1 cellular context compared by ENCODE assay signal in the genomic region with DNA sequence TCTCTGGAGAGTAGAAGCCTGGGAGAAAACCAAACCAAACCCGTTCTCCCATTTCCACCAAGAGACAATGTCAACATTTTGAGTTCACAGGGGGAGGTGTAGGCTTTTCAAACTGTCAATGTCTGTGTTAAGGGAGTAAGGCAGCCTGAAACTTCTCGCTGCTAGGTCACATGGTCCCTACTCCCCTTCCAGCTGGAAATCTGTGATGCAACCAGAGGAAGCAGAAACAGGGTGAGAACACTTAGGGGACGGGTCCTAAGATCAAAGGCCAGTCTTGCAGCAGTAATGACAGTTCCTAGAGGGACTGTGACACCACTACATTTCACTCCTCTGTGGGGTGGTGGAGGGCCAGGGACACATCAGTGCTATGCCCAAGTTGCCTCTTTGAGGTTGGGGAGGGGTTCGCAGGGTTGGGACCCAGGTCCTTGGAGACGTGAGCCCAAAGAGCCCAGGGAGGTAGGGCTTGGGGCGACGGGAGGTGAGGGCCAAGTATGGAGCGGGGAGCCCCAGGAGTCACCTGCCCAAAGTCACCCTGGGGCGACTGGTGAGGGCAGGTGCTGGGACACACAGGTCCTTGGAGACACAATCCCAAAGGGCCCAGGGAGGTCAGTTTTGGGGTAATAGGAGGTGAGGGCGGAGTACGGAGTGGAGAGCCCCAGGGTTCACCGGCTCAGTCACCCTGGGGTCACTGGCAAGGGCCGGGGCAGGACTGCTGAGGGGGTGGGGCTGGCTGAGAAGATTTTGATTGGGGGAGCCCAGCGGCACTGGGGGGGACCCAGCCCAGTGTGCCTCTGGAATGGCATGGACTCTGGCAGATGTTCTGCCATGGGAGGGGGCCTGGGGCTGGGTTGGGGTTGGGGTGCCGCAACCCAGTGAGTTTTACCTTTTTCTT.
TF ChIP-seq lines count a peak whose summit lies in the region.

No MANE protein-coding gene starts in this region.

TF ChIP-seq in HCT116, 20 proteins besides CTCF, POLR2A, EP300 and RAD21 (continued from another document):
- TF ChIP-seq, protein P1, sequence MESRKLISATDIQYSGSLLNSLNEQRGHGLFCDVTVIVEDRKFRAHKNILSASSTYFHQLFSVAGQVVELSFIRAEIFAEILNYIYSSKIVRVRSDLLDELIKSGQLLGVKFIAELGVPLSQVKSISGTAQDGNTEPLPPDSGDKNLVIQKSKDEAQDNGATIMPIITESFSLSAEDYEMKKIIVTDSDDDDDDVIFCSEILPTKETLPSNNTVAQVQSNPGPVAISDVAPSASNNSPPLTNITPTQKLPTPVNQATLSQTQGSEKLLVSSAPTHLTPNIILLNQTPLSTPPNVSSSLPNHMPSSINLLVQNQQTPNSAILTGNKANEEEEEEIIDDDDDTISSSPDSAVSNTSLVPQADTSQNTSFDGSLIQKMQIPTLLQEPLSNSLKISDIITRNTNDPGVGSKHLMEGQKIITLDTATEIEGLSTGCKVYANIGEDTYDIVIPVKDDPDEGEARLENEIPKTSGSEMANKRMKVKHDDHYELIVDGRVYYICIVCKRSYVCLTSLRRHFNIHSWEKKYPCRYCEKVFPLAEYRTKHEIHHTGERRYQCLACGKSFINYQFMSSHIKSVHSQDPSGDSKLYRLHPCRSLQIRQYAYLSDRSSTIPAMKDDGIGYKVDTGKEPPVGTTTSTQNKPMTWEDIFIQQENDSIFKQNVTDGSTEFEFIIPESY (IDR thresholded peaks at IDR 0.05; ENCODE audit: extremely low read depth, insufficient replicate concordance, low read length): no peak
- TF ChIP-seq, protein P2, sequence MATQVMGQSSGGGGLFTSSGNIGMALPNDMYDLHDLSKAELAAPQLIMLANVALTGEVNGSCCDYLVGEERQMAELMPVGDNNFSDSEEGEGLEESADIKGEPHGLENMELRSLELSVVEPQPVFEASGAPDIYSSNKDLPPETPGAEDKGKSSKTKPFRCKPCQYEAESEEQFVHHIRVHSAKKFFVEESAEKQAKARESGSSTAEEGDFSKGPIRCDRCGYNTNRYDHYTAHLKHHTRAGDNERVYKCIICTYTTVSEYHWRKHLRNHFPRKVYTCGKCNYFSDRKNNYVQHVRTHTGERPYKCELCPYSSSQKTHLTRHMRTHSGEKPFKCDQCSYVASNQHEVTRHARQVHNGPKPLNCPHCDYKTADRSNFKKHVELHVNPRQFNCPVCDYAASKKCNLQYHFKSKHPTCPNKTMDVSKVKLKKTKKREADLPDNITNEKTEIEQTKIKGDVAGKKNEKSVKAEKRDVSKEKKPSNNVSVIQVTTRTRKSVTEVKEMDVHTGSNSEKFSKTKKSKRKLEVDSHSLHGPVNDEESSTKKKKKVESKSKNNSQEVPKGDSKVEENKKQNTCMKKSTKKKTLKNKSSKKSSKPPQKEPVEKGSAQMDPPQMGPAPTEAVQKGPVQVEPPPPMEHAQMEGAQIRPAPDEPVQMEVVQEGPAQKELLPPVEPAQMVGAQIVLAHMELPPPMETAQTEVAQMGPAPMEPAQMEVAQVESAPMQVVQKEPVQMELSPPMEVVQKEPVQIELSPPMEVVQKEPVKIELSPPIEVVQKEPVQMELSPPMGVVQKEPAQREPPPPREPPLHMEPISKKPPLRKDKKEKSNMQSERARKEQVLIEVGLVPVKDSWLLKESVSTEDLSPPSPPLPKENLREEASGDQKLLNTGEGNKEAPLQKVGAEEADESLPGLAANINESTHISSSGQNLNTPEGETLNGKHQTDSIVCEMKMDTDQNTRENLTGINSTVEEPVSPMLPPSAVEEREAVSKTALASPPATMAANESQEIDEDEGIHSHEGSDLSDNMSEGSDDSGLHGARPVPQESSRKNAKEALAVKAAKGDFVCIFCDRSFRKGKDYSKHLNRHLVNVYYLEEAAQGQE (IDR thresholded peaks at IDR 0.05; ENCODE audit: low read depth): no peak
- TF ChIP-seq JUND (IDR thresholded peaks at IDR 0.05): no peak
